Comparison of ENCODE assay signal across 1 cellular context in genomic region chr2:217903142-217903858, GRCh38.
TF ChIP-seq lines count a peak whose summit lies in the region.

No MANE protein-coding gene starts in this region.

TF ChIP-seq in HepG2, 621 proteins besides CTCF, POLR2A, EP300 and RAD21 (continued from another document and continues in another):
- peak; percentile 27; the same call in 1 of the 2 replicates for TF ChIP-seq HOXA3 (CRISPR knock-in tag; IDR thresholded peaks at IDR 0.05)
- TF ChIP-seq ZKSCAN5 (CRISPR knock-in tag; IDR thresholded peaks at IDR 0.05): peak; percentile 84
- peak; percentile 100 for TF ChIP-seq POGK (CRISPR knock-in tag; conservative IDR thresholded peaks at IDR 0.05)
- no peak for TF ChIP-seq ZNF367 (CRISPR knock-in tag; IDR thresholded peaks at IDR 0.05; ENCODE audit: borderline replicate concordance)
- no peak for TF ChIP-seq AHDC1 (CRISPR knock-in tag; IDR thresholded peaks at IDR 0.05; ENCODE audit: borderline replicate concordance)
- TF ChIP-seq ZBTB37 (CRISPR knock-in tag; IDR thresholded peaks at IDR 0.05): no peak
- 0 out of 2 replicates have a peak, but pooled peaks have one; percentile 19 for TF ChIP-seq TIGD3 (CRISPR knock-in tag; IDR thresholded peaks at IDR 0.05; ENCODE audit: borderline replicate concordance)
- TF ChIP-seq ZNF597 (CRISPR knock-in tag; IDR thresholded peaks at IDR 0.05): no peak
- no peak for TF ChIP-seq ZNF850 (CRISPR knock-in tag; conservative IDR thresholded peaks at IDR 0.05)
- 0 out of 2 replicates have a peak, but pooled peaks have one; percentile 41 for TF ChIP-seq FLYWCH1 (CRISPR knock-in tag; IDR thresholded peaks at IDR 0.05)
- TF ChIP-seq ZFP36L1 (CRISPR knock-in tag; IDR thresholded peaks at IDR 0.05): no peak
- no peak for TF ChIP-seq STAT5B (CRISPR knock-in tag; IDR thresholded peaks at IDR 0.05)
- peak; percentile 98 for TF ChIP-seq ZNF629 (CRISPR knock-in tag; conservative IDR thresholded peaks at IDR 0.05)
- TF ChIP-seq SNAPC2 (CRISPR knock-in tag; IDR thresholded peaks at IDR 0.05): no peak
- TF ChIP-seq RBM39 (IDR thresholded peaks at IDR 0.05; ENCODE audit: low read depth, low read length, poor library complexity, severe bottlenecking): no peak
- TF ChIP-seq RFXAP (CRISPR knock-in tag; IDR thresholded peaks at IDR 0.05; ENCODE audit: borderline replicate concordance): no peak
- TF ChIP-seq PBX2 (CRISPR knock-in tag; IDR thresholded peaks at IDR 0.05): no peak
- TF ChIP-seq ZNF232 (CRISPR knock-in tag; IDR thresholded peaks at IDR 0.05; ENCODE audit: borderline replicate concordance): peak; percentile 28; the same call in 1 of the 2 replicates
- peak; percentile 63 for TF ChIP-seq RBFOX2 (IDR thresholded peaks at IDR 0.05; ENCODE audit: low read depth, low read length)
- no peak for TF ChIP-seq FOSL1 (CRISPR knock-in tag; IDR thresholded peaks at IDR 0.05; ENCODE audit: borderline replicate concordance)
- 0 out of 2 replicates have a peak, but pooled peaks have one; percentile 32 for TF ChIP-seq ZNF101 (CRISPR knock-in tag; IDR thresholded peaks at IDR 0.05; ENCODE audit: borderline replicate concordance, low read depth)
- TF ChIP-seq ZNF501 (CRISPR knock-in tag; IDR thresholded peaks at IDR 0.05): no peak
- TF ChIP-seq RFX3 (CRISPR knock-in tag; IDR thresholded peaks at IDR 0.05): no peak
- no peak for TF ChIP-seq ZNF20 (CRISPR knock-in tag; IDR thresholded peaks at IDR 0.05)
- no peak for TF ChIP-seq ZBTB39 (CRISPR knock-in tag; IDR thresholded peaks at IDR 0.05)
- TF ChIP-seq PAX8 (CRISPR knock-in tag; IDR thresholded peaks at IDR 0.05; ENCODE audit: borderline replicate concordance): 0 out of 2 replicates have a peak, but pooled peaks have one; percentile 47
- no peak for TF ChIP-seq ZNF777 (CRISPR knock-in tag; IDR thresholded peaks at IDR 0.05)
- TF ChIP-seq MED1 (CRISPR knock-in tag; IDR thresholded peaks at IDR 0.05): peak; percentile 92; the same call in 1 of the 2 replicates
- no peak for TF ChIP-seq ZNF136 (CRISPR knock-in tag; IDR thresholded peaks at IDR 0.05; ENCODE audit: low read depth)
- TF ChIP-seq ZNF75D (CRISPR knock-in tag; IDR thresholded peaks at IDR 0.05; ENCODE audit: borderline replicate concordance): no peak
- TF ChIP-seq FOXO1 (CRISPR knock-in tag; IDR thresholded peaks at IDR 0.05): peak; percentile 17; the same call in 1 of the 2 replicates
- TF ChIP-seq ZBTB43 (CRISPR knock-in tag; conservative IDR thresholded peaks at IDR 0.05): peak; percentile 60
- TF ChIP-seq ZFP36L2 (CRISPR knock-in tag; IDR thresholded peaks at IDR 0.05): no peak
- 0 out of 2 replicates have a peak, but pooled peaks have one; percentile 19 for TF ChIP-seq BCL6 (CRISPR knock-in tag; IDR thresholded peaks at IDR 0.05)
- no peak for TF ChIP-seq ZNF567 (CRISPR knock-in tag; IDR thresholded peaks at IDR 0.05; ENCODE audit: borderline replicate concordance)
- no peak for TF ChIP-seq MAFG (CRISPR knock-in tag; IDR thresholded peaks at IDR 0.05)
- 0 out of 2 replicates have a peak, but pooled peaks have one; percentile 30 for TF ChIP-seq THAP8 (CRISPR knock-in tag; IDR thresholded peaks at IDR 0.05; ENCODE audit: borderline replicate concordance)
- TF ChIP-seq ATRX (CRISPR knock-in tag; IDR thresholded peaks at IDR 0.05; ENCODE audit: borderline replicate concordance): no peak
- no peak for TF ChIP-seq ZNF589 (CRISPR knock-in tag; conservative IDR thresholded peaks at IDR 0.05)
- TF ChIP-seq ZNF292 (CRISPR knock-in tag; IDR thresholded peaks at IDR 0.05; ENCODE audit: borderline replicate concordance, low read depth): no peak
